8 cellular contexts compared by ENCODE assay signal in genomic region chr18:79523221-79523737, GRCh38.
A peak's percentile ranks its signal among the peaks of the same experiment; 100 is the strongest.
DNase-seq lines count a peak whose midpoint lies in the region; TF ChIP-seq lines count a peak whose summit lies in the region.

No MANE protein-coding gene starts in this region.

- H3K9me3 Mint-ChIP-seq in H9 (no peaks in the 10 kb centered on the region), Caco-2 (ENCODE audit: unreplicated experiment) (no peaks in the 10 kb centered on the region)

- H3K27me3 Mint-ChIP-seq in H9 (ENCODE audit: low read depth) (peaks cover 2% of the 10 kb centered on the region; the same call in 1 of the 2 replicates), Caco-2 (ENCODE audit: insufficient read depth, unreplicated experiment) (no peaks in the 10 kb centered on the region)

- no peaks in the 10 kb centered on the region for H4K20me1 ChIP-seq in DOHH2 (ENCODE audit: control insufficient read depth, insufficient read depth, low read depth, low read length)
- H4K20me1 ChIP-seq in H9 (ENCODE audit: control insufficient read depth, insufficient read depth, insufficient read length), result no peaks in the 10 kb centered on the region

- H3K9me3 ChIP-seq in DOHH2 (ENCODE audit: control insufficient read depth, insufficient read depth, low read length) (no peaks in the 10 kb centered on the region), H9 (ENCODE audit: control insufficient read depth, low read depth, low read length) (no peaks in the 10 kb centered on the region), stomach (no peaks in the 10 kb centered on the region), Caco-2 (no peaks in the 10 kb centered on the region)

- peak; percentile 10 for DNase-seq in H9
- DNase-seq in RWPE1 (ENCODE audit: low spot score), result no peak
- peak; percentile 75 for DNase-seq in central memory CD4-positive, alpha-beta T cell
- no peak for DNase-seq in stomach
- no peak for DNase-seq in NCI-H2196 treated with DMSO at 0.1 percent for 48 hours (lab: John Stamatoyannopoulos, UW; ENCODE audit: unreplicated experiment)
- DNase-seq in Caco-2, result no peak
- DNase-seq in inferior parietal cortex (ENCODE audit: extremely low spot score), result no peak

- H3K9ac ChIP-seq in H9 (ENCODE audit: extremely low read depth, insufficient read length, low read length), result no peak overlapping the region

- no peak overlapping the region for H2AFZ ChIP-seq in H9 (ENCODE audit: low read length)

- H3K14ac ChIP-seq in H9 (ENCODE audit: insufficient read depth, low read length), result no peak overlapping the region

- H3K36me3 Mint-ChIP-seq in H9 (ENCODE audit: insufficient read depth in 1 of 3, low read depth in 3 of 3) (no peaks in the 10 kb centered on the region), Caco-2 (ENCODE audit: insufficient read depth, unreplicated experiment) (no peaks in the 10 kb centered on the region)

- H3K23ac ChIP-seq in H9 (ENCODE audit: insufficient read length, low read depth, low read length), result no peak overlapping the region

- no peak for TF ChIP-seq EP300 in stomach (IDR thresholded peaks at IDR 0.05)

- no peak overlapping the region for H4K91ac ChIP-seq in H9 (ENCODE audit: insufficient read length, low read depth, low read length)

- H3K4me1 ChIP-seq in DOHH2 (ENCODE audit: control insufficient read depth, low read length), result peaks cover 62% of the 10 kb centered on the region
- H3K4me1 ChIP-seq in H9 (ENCODE audit: insufficient read depth, low read length), result no peaks in the 10 kb centered on the region
- peaks cover 6 to 20% (median 14%) of the 10 kb centered on the region in 4 donors for H3K4me1 ChIP-seq in stomach
- no peaks in the 10 kb centered on the region for H3K4me1 ChIP-seq in Caco-2

- H2AK5ac ChIP-seq in H9 (ENCODE audit: insufficient read length, low read length), result no peak overlapping the region

- H3K23me2 ChIP-seq in H9 (ENCODE audit: insufficient read length, low read depth, low read length, poor library complexity, severe bottlenecking), result no peaks in the 10 kb centered on the region

- H3K4me3 ChIP-seq in DOHH2 (ENCODE audit: low read length) (peak overlapping the region; percentile 71), stomach (no peak overlapping the region), Caco-2 (ENCODE audit: low read depth, low read length) (no peak overlapping the region)

- no peak overlapping the region for H2BK120ac ChIP-seq in H9 (ENCODE audit: low read depth, low read length, poor library complexity, severe bottlenecking)

- POLR2A ChIA-PET in RWPE1 (lab: Yijun Ruan, JAX; ENCODE audit: low non-redundant PET) (no interaction called here), Caco-2 (lab: Charles Lee) (no interaction called here)

- no peaks in the 10 kb centered on the region for H3K79me1 ChIP-seq in H9 (ENCODE audit: insufficient read depth, low read depth, low read length, poor library complexity, severe bottlenecking)

- H3K4me2 ChIP-seq in DOHH2 (ENCODE audit: low read length) (peak overlapping the region; percentile 89), H9 (ENCODE audit: insufficient read depth, insufficient read length, low read length) (no peak overlapping the region)

- WGBS in H9 (ENCODE audit: extremely low coverage, insufficient read length, low lambda C conversion rate), result no CpG with 5 or more reads among the region's 12 CpGs
- 35 to 58% (median 44%) methylated on average over 12 of the region's 12 CpGs for WGBS in stomach, 5 donors

- H3K18ac ChIP-seq in H9 (ENCODE audit: insufficient read length, low read depth, low read length), result no peak overlapping the region

- H2BK20ac ChIP-seq in H9 (ENCODE audit: low read depth, low read length, poor library complexity, severe bottlenecking), result no peak overlapping the region

- CTCF ChIA-PET in RWPE1 (lab: Yijun Ruan, JAX) (interaction anchor here (0.6 to 0.8 kb wide), 2 partner anchors 45 to 59 kb away, joined by 3 to 4 read pairs; no protein-coding TSS in a partner anchor), Caco-2 (lab: Charles Lee) (no interaction called here)

- H3K4ac ChIP-seq in H9 (ENCODE audit: low read depth, low read length), result no peak overlapping the region

- H3T11ph ChIP-seq in H9 (ENCODE audit: low read length), result no peak overlapping the region

- peaks cover 5 to 22% of the 10 kb centered on the region in 2 experiments for H3K4me1 Mint-ChIP-seq in H9
- H3K4me1 Mint-ChIP-seq in Caco-2 (ENCODE audit: low read depth, unreplicated experiment), result no peaks in the 10 kb centered on the region

- H3K9me2 ChIP-seq in DOHH2 (replicated peaks; ENCODE audit: control insufficient read depth, low read length), result no peaks in the 10 kb centered on the region

- H3K27ac Mint-ChIP-seq in H9 (0 out of 7 replicates have a peak overlapping the region, but pooled peaks of 2 of the 3 experiments have one; percentile 36 to 39), Caco-2 (ENCODE audit: unreplicated experiment) (no peak overlapping the region)

- H3F3A ChIP-seq in DOHH2 (ENCODE audit: control insufficient read depth, insufficient read depth), result peaks cover 24% of the 10 kb centered on the region

- H4K8ac ChIP-seq in H9 (replicated peaks; ENCODE audit: insufficient read length, low read depth, low read length), result no peak overlapping the region

- H2BK12ac ChIP-seq in H9 (ENCODE audit: insufficient read length, low read depth, low read length), result no peak overlapping the region

- no peak overlapping the region for H2BK5ac ChIP-seq in H9 (ENCODE audit: insufficient read length, low read length)

- H3K4me3 Mint-ChIP-seq in H9, result no peak overlapping the region
- no peak overlapping the region for H3K4me3 Mint-ChIP-seq in Caco-2 (ENCODE audit: unreplicated experiment)

- no peaks in the 10 kb centered on the region for H3K27me3 ChIP-seq in DOHH2 (ENCODE audit: control insufficient read depth, low read length)
- no peaks in the 10 kb centered on the region for H3K27me3 ChIP-seq in H9 (ENCODE audit: insufficient read depth, low read length)
- peaks cover 0 to 6% (median 0%) of the 10 kb centered on the region in 3 donors for H3K27me3 ChIP-seq in stomach
- H3K27me3 ChIP-seq in Caco-2 (replicated peaks; ENCODE audit: control insufficient read depth, insufficient read depth, low read length), result no peaks in the 10 kb centered on the region

- H3K79me2 ChIP-seq in DOHH2 (ENCODE audit: control insufficient read depth, low read length), result peaks cover 4% of the 10 kb centered on the region; the same call in 1 of the 2 replicates
- no peaks in the 10 kb centered on the region for H3K79me2 ChIP-seq in H9 (ENCODE audit: insufficient read depth, low read length)

- TF ChIP-seq CTCF in DOHH2 (IDR thresholded peaks at IDR 0.05; ENCODE audit: low read depth, low read length, poor library complexity, severe bottlenecking) (no peak), H9 (conservative IDR thresholded peaks at IDR 0.05) (no peak), RWPE1 (conservative IDR thresholded peaks at IDR 0.05; ENCODE audit: low read depth) (no peak), stomach (IDR thresholded peaks at IDR 0.05) (no peak), Caco-2 (IDR thresholded peaks at IDR 0.05; ENCODE audit: insufficient read depth in 1 of 2, low read depth in 1 of 2, low read length in 1 of 2, severe bottlenecking in 1 of 2, unreplicated experiment in 1 of 2) (no peak)

- no peak overlapping the region for H3K56ac ChIP-seq in H9 (ENCODE audit: insufficient read length, low read depth, low read length)

- peak overlapping the region; percentile 99 for H3K27ac ChIP-seq in DOHH2 (ENCODE audit: low read depth, low read length)
- no peak overlapping the region for H3K27ac ChIP-seq in H9 (ENCODE audit: insufficient read length, low read depth, low read length)
- H3K27ac ChIP-seq in RWPE1, result peak overlapping the region; percentile 18; the same call in 1 of the 2 replicates
- H3K27ac ChIP-seq in stomach, result peak overlapping the region in 3 of 5 donors; percentile 30 to 53 (median 51)

- BruUV-seq in Caco-2 (replicated peaks; lab: Mats Ljungman, UMichigan), result no TSS peak

- intact Hi-C loops in stomach (cut with DNase I; ENCODE audit: low total_unique reads), result no loop called here
- intact Hi-C loops in Caco-2 (cut with micrococcal nuclease; ENCODE audit: unreplicated experiment), result no loop called here

- H4K5ac ChIP-seq in H9 (ENCODE audit: insufficient read length, low read depth, low read length), result no peak overlapping the region

- TF ChIP-seq POLR2A in stomach (IDR thresholded peaks at IDR 0.05), result no peak

- H3K36me3 ChIP-seq in DOHH2 (ENCODE audit: control insufficient read depth, low read length) (peaks cover 10% of the 10 kb centered on the region), stomach (peaks cover 0 to 11% (median 5%) of the 10 kb centered on the region in 4 donors), Caco-2 (ENCODE audit: control insufficient read depth, insufficient read depth, low read length) (no peaks in the 10 kb centered on the region)

- no peak overlapping the region for H2BK15ac ChIP-seq in H9 (ENCODE audit: low read depth, low read length)

Comparison
In these comparisons a context has a peak if more than half of its experiments do, and no peak if none do; other contexts are left out.
1. DNase-seq: peak in H9 (single experiment) and central memory CD4-positive, alpha-beta T cell (single experiment); none in RWPE1 (single experiment), stomach (single experiment), NCI-H2196 treated with DMSO at 0.1 percent for 48 hours (single experiment), Caco-2 (0 of 2) and inferior parietal cortex (single experiment).